1 cellular context compared by ENCODE assay signal in genomic region chr12:132719141-132719953, GRCh38.
TF ChIP-seq lines count a peak whose summit lies in the region.

No MANE protein-coding gene starts in this region.

TF ChIP-seq in SK-N-SH treated with all-trans-retinoic acid at 6 μM for 48 hours, 23 proteins besides CTCF, POLR2A, EP300 and RAD21 (continued from another document):
- TF ChIP-seq PATZ1 (CRISPR knock-in tag; IDR thresholded peaks at IDR 0.05; ENCODE audit: borderline replicate concordance) = no peak
- no peak for TF ChIP-seq TCF4 (CRISPR knock-in tag; IDR thresholded peaks at IDR 0.05; ENCODE audit: borderline replicate concordance)
- TF ChIP-seq ESRRG (CRISPR knock-in tag; IDR thresholded peaks at IDR 0.05) = no peak
- no peak for TF ChIP-seq CREB5 (CRISPR knock-in tag; IDR thresholded peaks at IDR 0.05; ENCODE audit: low read depth)
- TF ChIP-seq ZNF70 (CRISPR knock-in tag; IDR thresholded peaks at IDR 0.05) = no peak
- no peak for TF ChIP-seq OSR1 (CRISPR knock-in tag; IDR thresholded peaks at IDR 0.05)
- no peak for TF ChIP-seq PPARA (CRISPR knock-in tag; IDR thresholded peaks at IDR 0.05; ENCODE audit: borderline replicate concordance)
